28 cellular contexts compared by ENCODE assay signal in genomic region chr20:33645421-33645820, GRCh38. TPM values are rescaled to one million over a fixed set of nuclear protein-coding genes. Genes with fewer than 3 reads are reported as not detected.
"Had no signal": no experiment of that assay in that cellular context is flagged by ENCODE, and none has a peak within 500 bp of the region (broad histone marks: within the 10 kb centered on the region; RNA-seq: fewer than 3 reads in every experiment).

No MANE protein-coding gene starts in this region.

- ATAC-seq: body of pancreas; heart right ventricle; natural killer cell treated with Interleukin-12 subunit alpha and Interleukin-12 subunit beta and Interleukin-15 and Interleukin-18, amount 100 ng/mL, for 72 hours; pancreas; sciatic nerve; stimulated activated effector memory CD8-positive, alpha-beta T cell treated with anti-CD3 and anti-CD28 coated beads, Interleukin-12 subunit alpha, Interleukin-12 subunit beta, amount 100 ng/mL, for 72 hours had no signal

- H3K9me3 ChIP-seq: body of pancreas, heart right ventricle, neutrophil, pancreas, stomach, suprapubic skin, tibial nerve had no signal

- H3K9me3 Mint-ChIP-seq: activated B cell treated with CpG ODN at 0.5 μM for 24 hours; activated naive CD4-positive, alpha-beta T cell treated with anti-CD3 and anti-CD28 coated beads, Interleukin-2, amount 50 U/mL, for 24 hours; activated T-helper 1 cell treated with anti-CD3 and anti-CD28 coated beads, Interleukin-12 subunit alpha, Interleukin-12 subunit beta, Interleukin-2, Interleukin-4 antibody, amounts not matched to agents 30 ng/mL and 10 ng/mL and 1 ng/mL, durations not matched to agents 14 hours and 24 hours and 36 hours; memory B cell; natural killer cell treated with Interleukin-12 subunit alpha and Interleukin-12 subunit beta and Interleukin-15 and Interleukin-18, amount 100 ng/mL, for 72 hours; stimulated activated effector memory CD8-positive, alpha-beta T cell treated with anti-CD3 and anti-CD28 coated beads, Interleukin-12 subunit alpha, Interleukin-12 subunit beta, amount 100 ng/mL, for 72 hours had no signal

- FAIRE-seq: keratinocyte, pancreas, small intestine, urothelium cell line had no signal

- H3K27me3 Mint-ChIP-seq: activated B cell treated with CpG ODN at 0.5 μM for 24 hours; activated naive CD4-positive, alpha-beta T cell treated with anti-CD3 and anti-CD28 coated beads, Interleukin-2, amount 50 U/mL, for 24 hours; memory B cell; natural killer cell treated with Interleukin-12 subunit alpha and Interleukin-12 subunit beta and Interleukin-15 and Interleukin-18, amount 100 ng/mL, for 72 hours had no signal

- DNase-seq: activated B cell treated with CpG ODN at 0.5 μM for 24 hours; activated CD4-positive, alpha-beta T cell treated with anti-CD3 and anti-CD28 coated beads for 4 hours; activated CD4-positive, alpha-beta T cell treated with anti-CD3 and anti-CD28 coated beads, Interleukin-2, amount 50 U/mL, for 48 hours; activated gamma-delta T cell treated with Interleukin-2 at 50 U/mL for 16 hours; anterior cingulate cortex; body of pancreas; foreskin fibroblast; heart right ventricle; left colon; small intestine; stimulated activated CD4-positive, alpha-beta T cell treated with anti-CD3 and anti-CD28 coated beads, Interleukin-2, amount 100 ng/mL, for 24 hours; stomach had no signal

- H3K4me1 Mint-ChIP-seq: activated naive CD4-positive, alpha-beta T cell treated with anti-CD3 and anti-CD28 coated beads, Interleukin-2, amount 50 U/mL, for 24 hours had no signal

- H3K27ac ChIP-seq: body of pancreas, cardiac muscle cell, heart right ventricle, neutrophil, pancreas, suprapubic skin, tibial nerve had no signal

- H3K4me3 Mint-ChIP-seq: activated B cell treated with CpG ODN at 0.5 μM for 24 hours; activated naive CD4-positive, alpha-beta T cell treated with anti-CD3 and anti-CD28 coated beads, Interleukin-2, amount 50 U/mL, for 24 hours; activated T-helper 1 cell treated with anti-CD3 and anti-CD28 coated beads, Interleukin-12 subunit alpha, Interleukin-12 subunit beta, Interleukin-2, Interleukin-4 antibody, amounts not matched to agents 30 ng/mL and 10 ng/mL and 1 ng/mL, durations not matched to agents 14 hours and 24 hours and 36 hours; memory B cell; natural killer cell treated with Interleukin-12 subunit alpha and Interleukin-12 subunit beta and Interleukin-15 and Interleukin-18, amount 100 ng/mL, for 72 hours; stimulated activated effector memory CD8-positive, alpha-beta T cell treated with anti-CD3 and anti-CD28 coated beads, Interleukin-12 subunit alpha, Interleukin-12 subunit beta, amount 100 ng/mL, for 72 hours had no signal

- H3K27me3 ChIP-seq: body of pancreas, cardiac muscle cell, heart right ventricle, neutrophil, pancreas, stomach, suprapubic skin, tibial nerve had no signal

- H3K4me3 ChIP-seq: body of pancreas, cardiac muscle cell, heart right ventricle, pancreas, stomach, suprapubic skin, tibial nerve had no signal

- H3K36me3 Mint-ChIP-seq: natural killer cell treated with Interleukin-12 subunit alpha and Interleukin-12 subunit beta and Interleukin-15 and Interleukin-18, amount 100 ng/mL, for 72 hours had no signal

- H3K27ac Mint-ChIP-seq: activated B cell treated with CpG ODN at 0.5 μM for 24 hours; activated naive CD4-positive, alpha-beta T cell treated with anti-CD3 and anti-CD28 coated beads, Interleukin-2, amount 50 U/mL, for 24 hours; activated T-helper 1 cell treated with anti-CD3 and anti-CD28 coated beads, Interleukin-12 subunit alpha, Interleukin-12 subunit beta, Interleukin-2, Interleukin-4 antibody, amounts not matched to agents 30 ng/mL and 10 ng/mL and 1 ng/mL, durations not matched to agents 14 hours and 24 hours and 36 hours; stimulated activated effector memory CD8-positive, alpha-beta T cell treated with anti-CD3 and anti-CD28 coated beads, Interleukin-12 subunit alpha, Interleukin-12 subunit beta, amount 100 ng/mL, for 72 hours had no signal

RNA-seq across cellular contexts. Expression of gene C20orf144, which starts 16.7 kb away (rescaled TPM):
- total RNA-seq: cerebellum, epithelial cell of proximal tubule, heart right ventricle, left colon, lower leg skin, sciatic nerve, stomach, suprapubic skin, tibial nerve had no signal
